8 cellular contexts compared by ENCODE assay signal in genomic region chr1:161021168-161021958, GRCh38. TPM values are rescaled to one million over a fixed set of nuclear protein-coding genes. Genes with fewer than 3 reads are reported as not detected.
DNase-seq lines count a peak whose midpoint lies in the region; ATAC-seq and TF ChIP-seq lines count a peak whose summit lies in the region.

No MANE protein-coding gene starts in this region.

- peak overlapping the region; percentile 99 for H3K27ac ChIP-seq in foreskin keratinocyte
- H3K27ac ChIP-seq in stomach smooth muscle (ENCODE audit: low read length): no peak overlapping the region

- DNase-seq in DMS53 treated with DMSO at 0.1 percent for 48 hours (lab: John Stamatoyannopoulos, UW; ENCODE audit: unreplicated experiment) (peak; percentile 99), KBM-7 (peak; percentile 94), RKO (ENCODE audit: low spot score) (peak; percentile 42), foreskin keratinocyte (peak; percentile 99), neural crest cell (ENCODE audit: low read depth, low spot score) (peak; percentile 17)
- DNase-seq in activated T-helper 2 cell treated with anti-CD3 and anti-CD28 coated beads, Interferon-gamma antibody, Interleukin-2, Interleukin-4, amounts not matched to agents 10 μg/mL and 5 μg/mL and 100 μg/mL, durations not matched to agents 14 hours and 24 hours and 36 hours (ENCODE audit: low spot score): peak; percentile 74

- intact Hi-C loops in activated T-helper 2 cell treated with anti-CD3 and anti-CD28 coated beads, Interferon-gamma antibody, Interleukin-2, Interleukin-4, amounts not matched to agents 10 μg/mL and 5 μg/mL and 100 μg/mL, durations not matched to agents 14 hours and 24 hours and 36 hours (cut with micrococcal nuclease): loop anchor here (1.0 kb wide), 1 partner anchor 8 kb away; no protein-coding TSS in a partner anchor

- H3K36me3 ChIP-seq in stomach smooth muscle (ENCODE audit: control insufficient read depth in 2 of 2, insufficient read depth in 2 of 2, low read length in 2 of 2): no peaks in the 10 kb centered on the region

- H3K4me3 ChIP-seq in stomach smooth muscle (ENCODE audit: low read length in 2 of 2): peak overlapping the region; percentile 59 to 70

- H3K4me1 ChIP-seq in foreskin keratinocyte (peaks cover 24% of the 10 kb centered on the region), stomach smooth muscle (ENCODE audit: control insufficient read depth, insufficient read depth, low read length) (peaks cover 9% of the 10 kb centered on the region)

- in situ Hi-C loops in KBM-7 (cut with MboI; ENCODE audit: low pct_unique_long_range_greater_than_20kb, low sequenced_read_pairs): no loop called here

- H3K9me3 Mint-ChIP-seq in activated T-helper 2 cell treated with anti-CD3 and anti-CD28 coated beads, Interferon-gamma antibody, Interleukin-2, Interleukin-4, amounts not matched to agents 10 μg/mL and 5 μg/mL and 100 μg/mL, durations not matched to agents 14 hours and 24 hours and 36 hours: no peaks in the 10 kb centered on the region
- H3K9me3 Mint-ChIP-seq in neural crest cell: no peaks in the 10 kb centered on the region

- H3K27ac Mint-ChIP-seq in activated T-helper 2 cell treated with anti-CD3 and anti-CD28 coated beads, Interferon-gamma antibody, Interleukin-2, Interleukin-4, amounts not matched to agents 10 μg/mL and 5 μg/mL and 100 μg/mL, durations not matched to agents 14 hours and 24 hours and 36 hours: peak overlapping the region; percentile 83
- no peak overlapping the region for H3K27ac Mint-ChIP-seq in neural crest cell (ENCODE audit: unreplicated experiment)

- H3K27me3 ChIP-seq in foreskin keratinocyte (no peaks in the 10 kb centered on the region), stomach smooth muscle (ENCODE audit: control insufficient read depth in 1 of 2, insufficient read depth in 2 of 2, low read length in 2 of 2) (peaks cover 13 to 17% of the 10 kb centered on the region in 2 donors)

- H3K36me3 Mint-ChIP-seq in activated T-helper 2 cell treated with anti-CD3 and anti-CD28 coated beads, Interferon-gamma antibody, Interleukin-2, Interleukin-4, amounts not matched to agents 10 μg/mL and 5 μg/mL and 100 μg/mL, durations not matched to agents 14 hours and 24 hours and 36 hours (ENCODE audit: low read depth): no peaks in the 10 kb centered on the region
- no peaks in the 10 kb centered on the region for H3K36me3 Mint-ChIP-seq in neural crest cell (ENCODE audit: low read depth)

- peak; percentile 74 for ATAC-seq in GM21717 (IDR thresholded peaks at IDR 0.05; ENCODE audit: unreplicated experiment)
- peak; percentile 88 for ATAC-seq in foreskin keratinocyte

- peaks cover 38% of the 10 kb centered on the region for H3K4me1 Mint-ChIP-seq in activated T-helper 2 cell treated with anti-CD3 and anti-CD28 coated beads, Interferon-gamma antibody, Interleukin-2, Interleukin-4, amounts not matched to agents 10 μg/mL and 5 μg/mL and 100 μg/mL, durations not matched to agents 14 hours and 24 hours and 36 hours (ENCODE audit: low read depth)
- peaks cover 21% of the 10 kb centered on the region for H3K4me1 Mint-ChIP-seq in neural crest cell

- TF ChIP-seq CTCF in foreskin keratinocyte (conservative IDR thresholded peaks at IDR 0.05) (no peak), neural crest cell (conservative IDR thresholded peaks at IDR 0.05) (no peak)

- no peak overlapping the region for H3K9ac ChIP-seq in stomach smooth muscle (ENCODE audit: low read length in 2 of 2)

- peak overlapping the region; percentile 91 for H3K4me3 Mint-ChIP-seq in activated T-helper 2 cell treated with anti-CD3 and anti-CD28 coated beads, Interferon-gamma antibody, Interleukin-2, Interleukin-4, amounts not matched to agents 10 μg/mL and 5 μg/mL and 100 μg/mL, durations not matched to agents 14 hours and 24 hours and 36 hours (ENCODE audit: low read depth)
- H3K4me3 Mint-ChIP-seq in neural crest cell: peak overlapping the region; percentile 92

- H3K27me3 Mint-ChIP-seq in activated T-helper 2 cell treated with anti-CD3 and anti-CD28 coated beads, Interferon-gamma antibody, Interleukin-2, Interleukin-4, amounts not matched to agents 10 μg/mL and 5 μg/mL and 100 μg/mL, durations not matched to agents 14 hours and 24 hours and 36 hours (ENCODE audit: low read depth): no peaks in the 10 kb centered on the region
- peaks cover 60% of the 10 kb centered on the region for H3K27me3 Mint-ChIP-seq in neural crest cell (ENCODE audit: low read depth)

- H3K9me3 ChIP-seq in stomach smooth muscle (ENCODE audit: control insufficient read depth in 2 of 2, low read length in 2 of 2): no peaks in the 10 kb centered on the region

RNA-seq across cellular contexts. Expression of gene F11R, which starts 0.4 kb away (rescaled TPM):
- 15.4 and 15.5 TPM in 2 replicates for total RNA-seq in activated T-helper 2 cell treated with anti-CD3 and anti-CD28 coated beads, Interferon-gamma antibody, Interleukin-2, Interleukin-4, amounts not matched to agents 10 μg/mL and 5 μg/mL and 100 μg/mL, durations not matched to agents 14 hours and 24 hours and 36 hours
- 121 and 143 TPM in 2 replicates for total RNA-seq in foreskin keratinocyte
- 47.6 and 50.7 TPM in 2 replicates for polyA plus RNA-seq in foreskin keratinocyte
- 3.5 and 6.4 TPM in 2 replicates for total RNA-seq in neural crest cell

RNA-seq across cellular contexts. Expression of gene TSTD1, which starts 17.4 kb away (rescaled TPM):
- 49.0 and 49.1 TPM in 2 replicates for total RNA-seq in activated T-helper 2 cell treated with anti-CD3 and anti-CD28 coated beads, Interferon-gamma antibody, Interleukin-2, Interleukin-4, amounts not matched to agents 10 μg/mL and 5 μg/mL and 100 μg/mL, durations not matched to agents 14 hours and 24 hours and 36 hours
- total RNA-seq in foreskin keratinocyte (96.4 and 98.1 TPM in 2 replicates), neural crest cell (6.7 and 7.2 TPM in 2 replicates)
- 140 and 153 TPM in 2 replicates for polyA plus RNA-seq in foreskin keratinocyte

RNA-seq across cellular contexts. Expression of gene USF1, which starts 24.4 kb away (rescaled TPM):
- 49.1 and 53.2 TPM in 2 replicates for total RNA-seq in activated T-helper 2 cell treated with anti-CD3 and anti-CD28 coated beads, Interferon-gamma antibody, Interleukin-2, Interleukin-4, amounts not matched to agents 10 μg/mL and 5 μg/mL and 100 μg/mL, durations not matched to agents 14 hours and 24 hours and 36 hours
- total RNA-seq in foreskin keratinocyte (38.5 and 39.0 TPM in 2 replicates), neural crest cell (87.7 and 89.5 TPM in 2 replicates)
- 30.9 and 31.0 TPM in 2 replicates for polyA plus RNA-seq in foreskin keratinocyte

RNA-seq across cellular contexts. Expression of gene ARHGAP30, which starts 48.3 kb away (rescaled TPM):
- total RNA-seq in activated T-helper 2 cell treated with anti-CD3 and anti-CD28 coated beads, Interferon-gamma antibody, Interleukin-2, Interleukin-4, amounts not matched to agents 10 μg/mL and 5 μg/mL and 100 μg/mL, durations not matched to agents 14 hours and 24 hours and 36 hours: 161 and 170 TPM in 2 replicates
- total RNA-seq in foreskin keratinocyte (not detected in 2 replicates), neural crest cell (not detected in 2 replicates)
- polyA plus RNA-seq in foreskin keratinocyte: not detected in 2 replicates

Comparison
In these comparisons a context has a peak if more than half of its experiments do, and no peak if none do; other contexts are left out.
1. DNase-seq: peak in every context shown above with its lines; median percentile 99 in DMS53 treated with DMSO at 0.1 percent for 48 hours; 99 in foreskin keratinocyte; 94 in KBM-7; 74 in activated T-helper 2 cell treated with anti-CD3 and anti-CD28 coated beads, Interferon-gamma antibody, Interleukin-2, Interleukin-4, amounts not matched to agents 10 μg/mL and 5 μg/mL and 100 μg/mL, durations not matched to agents 14 hours and 24 hours and 36 hours; 42 in RKO; 17 in neural crest cell.